Comparison of ENCODE assay signal across 25 cellular contexts in genomic region chr7:108132551-108133265, GRCh38. TPM values are rescaled to one million over a fixed set of nuclear protein-coding genes. Genes with fewer than 3 reads are reported as not detected.
DNase-seq lines count a peak whose midpoint lies in the region; ATAC-seq, FAIRE-seq and TF ChIP-seq lines count a peak whose summit lies in the region.
"Had no signal": no experiment of that assay in that cellular context is flagged by ENCODE, and none has a peak within 500 bp of the region (broad histone marks: within the 10 kb centered on the region; RNA-seq: fewer than 3 reads in every experiment).

No MANE protein-coding gene starts in this region.

- H3K36me3 ChIP-seq in H1 (ENCODE audit: control insufficient read depth in 2 of 4, insufficient read depth in 4 of 4, low read length in 3 of 4) (no peaks in the 10 kb centered on the region), mesendoderm (ENCODE audit: control insufficient read depth, insufficient read depth, low read length) (no peaks in the 10 kb centered on the region)
- H3K36me3 ChIP-seq: left lung, right atrium auricular region had no signal

- no peak overlapping the region for H2BK120ac ChIP-seq in H1 (replicated peaks; ENCODE audit: low read depth, low read length)
- H2BK120ac ChIP-seq in mesendoderm (ENCODE audit: low read depth, low read length), result no peak overlapping the region

- H3K79me1 ChIP-seq in H1 (ENCODE audit: low read depth, low read length) (no peaks in the 10 kb centered on the region), mesendoderm (ENCODE audit: low read length) (no peaks in the 10 kb centered on the region)

- H3K79me2 ChIP-seq in H1 (ENCODE audit: control insufficient read depth in 1 of 2, insufficient read depth in 2 of 2, low read length in 2 of 2), result no peaks in the 10 kb centered on the region
- no peaks in the 10 kb centered on the region for H3K79me2 ChIP-seq in mesendoderm (ENCODE audit: control insufficient read depth, insufficient read depth, low read length)
- H3K79me2 ChIP-seq: hepatocyte had no signal

- H2AFZ ChIP-seq in H1 (ENCODE audit: low read length), result peak overlapping the region; percentile 27; the same call in 1 of the 2 replicates
- H2AFZ ChIP-seq: hepatocyte had no signal

- 91% methylated on average over 13 of the region's 13 CpGs; no CpG with 5 or more reads in 1 of the 2 experiments for WGBS in H1 (ENCODE audit: extremely low coverage in 1 of 2, insufficient coverage in 1 of 2, insufficient read length in 1 of 2, insufficient replicate concordance in 2 of 2, low coverage in 1 of 2, low lambda C conversion rate in 2 of 2, missing lambda C conversion rate in 1 of 2), 2 experiments
- no CpG with 5 or more reads among the region's 13 CpGs for WGBS in mesendoderm (ENCODE audit: extremely low coverage, insufficient coverage, low lambda C conversion rate)

- ATAC-seq in GM21737 (IDR thresholded peaks at IDR 0.05; ENCODE audit: unreplicated experiment), result no peak
- no peak for ATAC-seq in GM21786 (IDR thresholded peaks at IDR 0.05; ENCODE audit: unreplicated experiment)
- ATAC-seq: left lung had no signal

- TF ChIP-seq CTCF in D721Med (IDR thresholded peaks at IDR 0.05; ENCODE audit: insufficient read depth, missing control alignments), result no peak
- no peak for TF ChIP-seq CTCF in RWPE1 (conservative IDR thresholded peaks at IDR 0.05; ENCODE audit: low read depth)
- TF ChIP-seq CTCF in H1 (IDR thresholded peaks at IDR 0.05; ENCODE audit: control extremely low read depth in 1 of 3, insufficient read depth in 1 of 3, low read depth in 1 of 3, low read length in 3 of 3), result no peak
- no peak for TF ChIP-seq CTCF in GM20000 (IDR thresholded peaks at IDR 0.05; ENCODE audit: extremely low read depth, missing control alignments)

- H4K20me1 ChIP-seq in H1 (replicated peaks in 1 of 2; ENCODE audit: control insufficient read depth in 1 of 2, insufficient read depth in 2 of 2, low read length in 2 of 2), result no peaks in the 10 kb centered on the region

- FAIRE-seq in D721Med (lab: Jason Lieb, UNC) (peak; percentile 6), H1 (lab: Jason Lieb, UNC) (no peak)
- FAIRE-seq: GM12892 had no signal

- H3K4ac ChIP-seq in H1 (replicated peaks; ENCODE audit: insufficient read length, low read depth, low read length) (no peak overlapping the region), mesendoderm (ENCODE audit: low read depth, low read length) (no peak overlapping the region)

- peak overlapping the region; percentile 17; the same call in 1 of the 2 replicates for H4K8ac ChIP-seq in H1 (ENCODE audit: extremely low read depth, insufficient read depth, low read length)
- H4K8ac ChIP-seq in mesendoderm (ENCODE audit: low read depth, low read length), result no peak overlapping the region

- H4K5ac ChIP-seq in H1 (ENCODE audit: insufficient read length, low read depth, low read length), result no peak overlapping the region
- H4K5ac ChIP-seq in mesendoderm (ENCODE audit: low read length), result no peak overlapping the region

- H3K56ac ChIP-seq in H1 (replicated peaks; ENCODE audit: insufficient read length, low read depth, low read length) (no peak overlapping the region), mesendoderm (ENCODE audit: low read length) (peak overlapping the region; percentile 27)

- H3K4me3 ChIP-seq in H1 (ENCODE audit: extremely low read depth in 1 of 4, insufficient read depth in 2 of 4, low read depth in 3 of 4, low read length in 4 of 4) (no peak overlapping the region), mesendoderm (ENCODE audit: low read length) (no peak overlapping the region)
- H3K4me3 ChIP-seq: hepatocyte, left lung, right atrium auricular region, testis had no signal

- H2AK5ac ChIP-seq in H1 (ENCODE audit: low read depth, low read length) (no peak overlapping the region), mesendoderm (ENCODE audit: low read length) (no peak overlapping the region)

- DNase-seq in D721Med (ENCODE audit: insufficient read length, low spot score) (no peak), RWPE1 (ENCODE audit: low spot score) (peak; percentile 74), H1 (ENCODE audit: low read depth in 1 of 2, low spot score in 2 of 2) (no peak), mesendoderm (peak; percentile 88), GM20000 (ENCODE audit: low spot score) (no peak), midbrain (lab: John Stamatoyannopoulos, UW) (no peak)
- DNase-seq: activated CD4-positive, alpha-beta T cell treated with anti-CD3 and anti-CD28 coated beads, Interleukin-2, amount 10 ng/mL, durations not matched to agents 24 days and 14 days; activated T-cell treated with anti-CD3 and anti-CD28 coated beads, Interleukin-2, amount 50 U/mL, for 1 hour; CD8-positive, alpha-beta memory T cell; erythroblast; HFFc6; left lung; NCI-H1694 treated with DMSO at 0.1 percent for 48 hours; SIG-M5; stimulated activated CD4-positive, alpha-beta T cell treated with anti-CD3 and anti-CD28 coated beads, Interleukin-1b, Interleukin-23, amount 100 ng/mL, for 48 hours; T1000; testis had no signal

- H2BK12ac ChIP-seq in H1 (ENCODE audit: low read depth, low read length), result no peak overlapping the region

- POLR2A ChIA-PET in RWPE1 (lab: Yijun Ruan, JAX; ENCODE audit: low non-redundant PET), result no interaction called here
- POLR2A ChIA-PET in H1 (lab: Charles Lee; ENCODE audit: partially characterized antibody), result no interaction called here

- H2BK15ac ChIP-seq in H1 (ENCODE audit: low read length) (no peak overlapping the region), mesendoderm (replicated peaks; ENCODE audit: low read depth) (no peak overlapping the region)

- H3K4me1 ChIP-seq in H1 (replicated peaks in 1 of 4; ENCODE audit: control insufficient read depth in 3 of 4, insufficient read depth in 4 of 4, low read length in 3 of 4) (peaks cover 0 to 6% (median 1%) of the 10 kb centered on the region in 4 experiments; a peak in 1 of 7 replicates), mesendoderm (ENCODE audit: control insufficient read depth, low read depth, low read length) (peaks cover 9% of the 10 kb centered on the region)
- H3K4me1 ChIP-seq: right atrium auricular region, testis had no signal

- no peak overlapping the region for H4K91ac ChIP-seq in H1 (replicated peaks; ENCODE audit: insufficient read length, low read length)

- TF ChIP-seq EP300 in H1 (IDR thresholded peaks at IDR 0.05; ENCODE audit: borderline replicate concordance in 1 of 2, low read depth in 2 of 2, low read length in 2 of 2), result no peak

- no peak overlapping the region for H2BK20ac ChIP-seq in H1 (ENCODE audit: low read length)

- H3K18ac ChIP-seq in H1 (ENCODE audit: extremely low read depth, low read length) (no peak overlapping the region), mesendoderm (ENCODE audit: low read length) (no peak overlapping the region)

- no peak overlapping the region for H3K14ac ChIP-seq in H1 (ENCODE audit: insufficient read length)

- no peaks in the 10 kb centered on the region for H3K23me2 ChIP-seq in H1 (ENCODE audit: low read depth, low read length)

- H3K4me2 ChIP-seq in H1 (ENCODE audit: insufficient read depth in 1 of 2, low read depth in 2 of 2, low read length in 2 of 2) (no peak overlapping the region), mesendoderm (ENCODE audit: low read length) (no peak overlapping the region)
- H3K4me2 ChIP-seq: hepatocyte had no signal

- H3K9ac ChIP-seq in H1 (replicated peaks in 1 of 4; ENCODE audit: extremely low read depth in 1 of 4, low read depth in 3 of 4, low read length in 3 of 4) (no peak overlapping the region), mesendoderm (ENCODE audit: low read length) (no peak overlapping the region)

- H3K23ac ChIP-seq in H1 (ENCODE audit: insufficient read length) (no peak overlapping the region), mesendoderm (ENCODE audit: low read length) (no peak overlapping the region)

- CTCF ChIA-PET in RWPE1 (lab: Yijun Ruan, JAX) (interaction anchor here (0.6 to 2.8 kb wide), 3 partner anchors 13 to 18 kb away, joined by 3 to 13 read pairs (median 4); no protein-coding TSS in a partner anchor), H1 (lab: Charles Lee; ENCODE audit: partially characterized antibody) (interaction anchor here (0.9 to 9.3 kb wide), 7 partner anchors 12 to 209 kb away, joined by 3 to 64 read pairs (median 5); no protein-coding TSS in a partner anchor)

- no peaks in the 10 kb centered on the region for H3K27me3 ChIP-seq in H1 (replicated peaks in 1 of 4; ENCODE audit: control insufficient read depth in 3 of 4, extremely low read depth in 1 of 4, insufficient read depth in 3 of 4, low read length in 3 of 4)
- H3K27me3 ChIP-seq in mesendoderm (ENCODE audit: insufficient read depth, low read length, poor library complexity), result no peaks in the 10 kb centered on the region
- H3K27me3 ChIP-seq: hepatocyte, left lung, right atrium auricular region, testis had no signal

- no peak for TF ChIP-seq POLR2A in H1 (IDR thresholded peaks at IDR 0.05; ENCODE audit: control extremely low read depth in 1 of 2, low read depth in 2 of 2, low read length in 2 of 2)

- H2BK5ac ChIP-seq in H1 (ENCODE audit: low read depth, low read length) (no peak overlapping the region), mesendoderm (ENCODE audit: low read length) (no peak overlapping the region)

- no peaks in the 10 kb centered on the region for H3K9me3 ChIP-seq in H1 (ENCODE audit: insufficient read depth in 2 of 2, low read depth in 1 of 2, low read length in 1 of 2)
- H3K9me3 ChIP-seq: left lung, right atrium auricular region, testis had no signal

- H3K27ac ChIP-seq in RWPE1 (peak overlapping the region; percentile 69), H1 (ENCODE audit: low read depth, low read length) (no peak overlapping the region), mesendoderm (ENCODE audit: low read depth, low read length) (no peak overlapping the region)
- H3K27ac ChIP-seq: hepatocyte, HL-60, left lung, right atrium auricular region, testis had no signal

- no peak for TF ChIP-seq RAD21 in H1 (IDR thresholded peaks at IDR 0.05 in 1 of 2, conservative IDR thresholded peaks at IDR 0.05 in 1 of 2; ENCODE audit: low read depth in 2 of 2, low read length in 2 of 2)

TF ChIP-seq in H1, 55 proteins besides CTCF, POLR2A, EP300 and RAD21 (continues in another document):
- TF ChIP-seq KDM4A (IDR thresholded peaks at IDR 0.05; ENCODE audit: low read depth, low read length, severe bottlenecking) (no peak), TBP (IDR thresholded peaks at IDR 0.05; ENCODE audit: low read depth, low read length) (no peak), SUZ12 (IDR thresholded peaks at IDR 0.05; ENCODE audit: low read length) (no peak), SIRT6 (IDR thresholded peaks at IDR 0.05; ENCODE audit: low read length) (no peak), POU5F1 (IDR thresholded peaks at IDR 0.05; ENCODE audit: low read depth, low read length) (no peak)

RNA-seq across cellular contexts. Expression of gene LAMB4, which starts 2.5 kb away (rescaled TPM):
- not detected in 2 replicates for total RNA-seq in H1 (2021; fragmentation: NEBNext Ultra II Directional; extraction: Animal tissue kit (Norgen Biotek cat#: 25700))
- not detected in 2 replicates for polyA plus RNA-seq in H1 (2011; rRNA removed)
- not detected for polyA plus RNA-seq in H1 (2011; cell fraction: cytosol; rRNA removed)
- not detected for polyA plus RNA-seq in H1 (2011; cell fraction: nucleus; rRNA removed)
- polyA plus RNA-seq in H1 (2012, experiment 1 of 2), result not detected in 4 replicates
- polyA plus RNA-seq in H1 (2012, experiment 2 of 2), result not detected
- not detected for polyA plus RNA-seq in H1 (2013, experiment 1 of 2)
- not detected for polyA plus RNA-seq in H1 (2013, experiment 2 of 2)
- not detected in 2 replicates for polyA minus RNA-seq in H1 (2011; rRNA and poly(A)+ RNA removed)
- not detected for polyA minus RNA-seq in H1 (2011; cell fraction: cytosol; rRNA and poly(A)+ RNA removed)
- not detected for polyA minus RNA-seq in H1 (2011; cell fraction: nucleus; rRNA and poly(A)+ RNA removed)
- polyA plus RNA-seq in mesendoderm (2013, experiment 1 of 2), result 0.01 TPM
- 0.01 TPM for polyA plus RNA-seq in mesendoderm (2013, experiment 2 of 2)
- total RNA-seq: activated CD4-positive, alpha-beta T cell treated with anti-CD3 and anti-CD28 coated beads, Interleukin-2, amount 10 ng/mL, durations not matched to agents 24 days and 14 days; CD8-positive, alpha-beta memory T cell; G401; myocyte; right atrium auricular region had no signal
- polyA plus RNA-seq: CD8-positive, alpha-beta memory T cell had no signal

Comparison
In these comparisons a context has a peak if more than half of its experiments do, and no peak if none do; other contexts are left out.
1. DNase-seq: peak in RWPE1 (single experiment) and mesendoderm (single experiment); none in D721Med (single experiment), H1 (0 of 2), GM20000 (single experiment) and midbrain (single experiment).